ENCODE assay signal across 24 cellular contexts in the genomic region with DNA sequence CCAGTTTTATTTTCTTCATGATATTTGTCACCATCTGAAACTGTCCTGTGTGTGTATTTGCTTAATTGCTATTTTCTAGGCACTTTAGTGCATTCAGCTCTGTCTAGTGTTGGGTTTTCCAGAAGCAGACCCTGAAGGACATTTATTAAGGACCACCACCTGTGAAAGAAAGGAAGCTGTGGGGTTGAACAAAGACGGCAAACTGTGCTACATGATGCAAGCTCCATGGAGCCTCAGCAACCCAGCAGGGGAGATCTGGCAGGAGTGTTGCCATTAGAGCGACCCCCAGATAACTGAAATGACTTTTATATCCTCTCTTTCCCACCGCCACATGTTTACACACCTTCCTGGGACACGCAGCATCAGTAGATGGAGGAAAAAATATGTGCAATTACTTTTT.
"Had no signal": no experiment of that assay in that cellular context is flagged by ENCODE, and none has a peak within 500 bp of the region (broad histone marks: within the 10 kb centered on the region; RNA-seq: fewer than 3 reads in every experiment).

No MANE protein-coding gene starts in this region.

- H3K4me2 ChIP-seq: SK-N-SH had no signal

- H3K9me2 ChIP-seq: SK-N-SH had no signal

- H3K4me3 ChIP-seq: cardiac muscle cell, Peyer's patch, SJCRH30 had no signal

- H3K36me3 ChIP-seq: brain microvascular endothelial cell, cardiac muscle cell, Peyer's patch, SJCRH30 had no signal

- DNase-seq: activated CD4-positive, alpha-beta T cell treated with anti-CD3 and anti-CD28 coated beads for 36 hours; activated CD8-positive, alpha-beta memory T cell treated with anti-CD3 and anti-CD28 coated beads, Interleukin-2, amount 50 U/mL, for 4 hours; activated CD8-positive, alpha-beta T cell treated with anti-CD3 and anti-CD28 coated beads for 36 hours; activated gamma-delta T cell treated with Interleukin-2 at 50 U/mL for 16 hours; activated naive CD4-positive, alpha-beta T cell treated with anti-CD3 and anti-CD28 coated beads, Interleukin-2, amount 10 ng/mL, durations not matched to agents 7 days and 5 days; activated naive CD8-positive, alpha-beta T cell treated with anti-CD3 and anti-CD28 coated beads for 36 hours; activated T-cell treated with anti-CD3 and anti-CD28 coated beads, Interleukin-2, amount 50 U/mL, for 72 hours; brain microvascular endothelial cell; KG1; NCI-H1048; NCI-H187 treated with DMSO at 0.1 percent for 48 hours; NCI-H2107; NCI-H2227 treated with DMSO at 0.1 percent for 48 hours; NCI-H510A; NCI-H526 treated with DMSO at 0.1 percent for 48 hours; NK-92 treated with Interleukin-12 subunit alpha and Interleukin-12 subunit beta, amount 100 ng/mL, for 24 hours; Peyer's patch; Right ventricle myocardium superior; SJCRH30; SK-N-SH; T-helper 1 cell had no signal

- H3K27me3 ChIP-seq: brain microvascular endothelial cell, cardiac muscle cell, Peyer's patch, SJCRH30 had no signal

- H3K9me3 ChIP-seq: Peyer's patch, SJCRH30, SK-N-SH had no signal

- H3K9ac ChIP-seq: SK-N-SH had no signal

- H3K27ac ChIP-seq: brain microvascular endothelial cell, cardiac muscle cell, Peyer's patch, RWPE1, SJCRH30, VCaP had no signal
